10 cellular contexts compared by ENCODE assay signal in the genomic region with DNA sequence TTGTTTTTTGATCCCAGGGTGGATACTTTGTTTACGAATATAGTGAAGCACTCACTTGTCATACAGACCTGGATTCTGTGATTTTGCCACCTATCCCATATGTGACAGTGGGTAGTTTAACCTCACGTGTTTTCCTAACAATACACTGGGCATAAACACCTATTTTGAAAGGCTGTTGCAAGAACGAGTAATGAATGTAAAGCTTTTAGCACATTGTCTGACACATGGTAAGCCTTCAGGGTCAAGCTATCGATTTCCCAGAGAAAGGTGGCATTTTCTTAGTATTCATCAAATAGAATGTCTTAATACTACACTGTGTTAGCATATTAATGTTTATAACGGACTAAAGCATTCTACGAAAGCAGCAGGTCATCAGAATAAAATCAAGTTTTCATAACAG. TPM values are rescaled to one million over a fixed set of nuclear protein-coding genes. Genes with fewer than 3 reads are reported as not detected.
DNase-seq lines count a peak whose midpoint lies in the region; ATAC-seq and TF ChIP-seq lines count a peak whose summit lies in the region.
"Had no signal": no experiment of that assay in that cellular context is flagged by ENCODE, and none has a peak within 500 bp of the region (broad histone marks: within the 10 kb centered on the region; RNA-seq: fewer than 3 reads in every experiment).

No MANE protein-coding gene starts in this region.

- DNase-seq in NCI-H82 (lab: John Stamatoyannopoulos, UW) (peak; percentile 16), NCI-H82 treated with DMSO at 0.1 percent for 48 hours (lab: John Stamatoyannopoulos, UW; ENCODE audit: unreplicated experiment) (no peak), NB4 (ENCODE audit: low read depth) (no peak), neural crest cell (ENCODE audit: low read depth, low spot score) (no peak), MM.1S (no peak), foreskin melanocyte (no peak)
- DNase-seq: heart left ventricle, pancreas had no signal

- H2AFZ ChIP-seq in MM.1S (ENCODE audit: low read length): no peak overlapping the region

- H3F3A ChIP-seq in MM.1S (ENCODE audit: insufficient read depth, low read length): no peaks in the 10 kb centered on the region

- no peak overlapping the region for H3K4me2 ChIP-seq in MM.1S (ENCODE audit: low read depth, low read length)

- H3K27me3 ChIP-seq in ectodermal cell (ENCODE audit: control insufficient read depth, insufficient read depth, low read length, poor library complexity, severe bottlenecking) (no peaks in the 10 kb centered on the region), MM.1S (replicated peaks; ENCODE audit: insufficient read depth, low read length) (no peaks in the 10 kb centered on the region)
- H3K27me3 ChIP-seq: heart left ventricle, pancreas had no signal

- no peak overlapping the region for H3K9ac ChIP-seq in MM.1S (ENCODE audit: low read length)

- H3K4me1 Mint-ChIP-seq in neural crest cell: peaks cover 55% of the 10 kb centered on the region

- H4K20me1 ChIP-seq in MM.1S (ENCODE audit: insufficient read depth, low read length): no peaks in the 10 kb centered on the region; the same call in 1 of the 2 replicates

- H3K36me3 ChIP-seq in ectodermal cell (ENCODE audit: control insufficient read depth, insufficient read depth, low read length) (no peaks in the 10 kb centered on the region), MM.1S (replicated peaks; ENCODE audit: insufficient read depth, low read length) (peaks cover 3% of the 10 kb centered on the region; the same call in 1 of the 2 replicates)
- H3K36me3 ChIP-seq: pancreas had no signal

- TF ChIP-seq POLR2A in NB4 (IDR thresholded peaks at IDR 0.05; ENCODE audit: extremely low read depth, insufficient read length): no peak

- H3K4me3 Mint-ChIP-seq in neural crest cell: peak overlapping the region; percentile 99

- H3K27ac Mint-ChIP-seq in neural crest cell (ENCODE audit: unreplicated experiment): no peak overlapping the region

- H3K4me1 ChIP-seq in ectodermal cell (ENCODE audit: control insufficient read depth, insufficient read depth, low read length) (peaks cover 16% of the 10 kb centered on the region), MM.1S (ENCODE audit: low read length) (peaks cover 9% of the 10 kb centered on the region; the same call in 1 of the 2 replicates)

- ATAC-seq in HG03342 (IDR thresholded peaks at IDR 0.05; ENCODE audit: unreplicated experiment): no peak

- H3K9me3 Mint-ChIP-seq in neural crest cell: no peaks in the 10 kb centered on the region

- no peaks in the 10 kb centered on the region for H3K9me2 ChIP-seq in MM.1S (replicated peaks; ENCODE audit: insufficient read depth, low read length)

- TF ChIP-seq CTCF in NB4 (IDR thresholded peaks at IDR 0.05; ENCODE audit: low read depth, low read length): no peak
- TF ChIP-seq CTCF in neural crest cell (conservative IDR thresholded peaks at IDR 0.05): no peak
- TF ChIP-seq CTCF in MM.1S (IDR thresholded peaks at IDR 0.05; ENCODE audit: low read length): no peak

- H3K36me3 Mint-ChIP-seq in neural crest cell (ENCODE audit: low read depth): peaks cover 9% of the 10 kb centered on the region

- H3K27me3 Mint-ChIP-seq in neural crest cell (ENCODE audit: low read depth): no peaks in the 10 kb centered on the region

- 87 to 95% methylated on average over 5 to 6 of the region's 6 CpGs for WGBS in ectodermal cell, 2 experiments

- peaks cover 83% of the 10 kb centered on the region for H3K79me2 ChIP-seq in MM.1S (ENCODE audit: low read length)

- peak overlapping the region; percentile 95 for H3K4me3 ChIP-seq in NB4 (ENCODE audit: low read depth, low read length)
- H3K4me3 ChIP-seq in ectodermal cell (ENCODE audit: insufficient read depth, low read depth, low read length): peak overlapping the region; percentile 84
- no peak overlapping the region for H3K4me3 ChIP-seq in MM.1S (ENCODE audit: low read length)

- H3K27ac ChIP-seq in ectodermal cell (ENCODE audit: insufficient read depth, low read depth, low read length, poor library complexity, severe bottlenecking) (no peak overlapping the region), MM.1S (ENCODE audit: low read length) (no peak overlapping the region)
- H3K27ac ChIP-seq: pancreas had no signal

- H3K9me3 ChIP-seq in ectodermal cell (ENCODE audit: control insufficient read depth, low read length) (no peaks in the 10 kb centered on the region), MM.1S (replicated peaks; ENCODE audit: insufficient read depth, low read length) (no peaks in the 10 kb centered on the region)
- H3K9me3 ChIP-seq: heart left ventricle, pancreas had no signal

RNA-seq across cellular contexts. Expression of a gene that starts 1.9 kb away (rescaled TPM):
- 133 TPM for polyA plus RNA-seq in ectodermal cell (2013, experiment 1 of 4)
- polyA plus RNA-seq in ectodermal cell (2013, experiment 2 of 4): 142 TPM
- 124 TPM for polyA plus RNA-seq in ectodermal cell (2013, experiment 3 of 4)
- polyA plus RNA-seq in ectodermal cell (2013, experiment 4 of 4): 147 TPM
- total RNA-seq in neural crest cell: 139 and 156 TPM in 2 replicates

RNA-seq across cellular contexts. Expression of a gene that starts 2.0 kb away (rescaled TPM):
- polyA plus RNA-seq in ectodermal cell (2013, experiment 1 of 4): 51.6 TPM
- 60.1 TPM for polyA plus RNA-seq in ectodermal cell (2013, experiment 2 of 4)
- polyA plus RNA-seq in ectodermal cell (2013, experiment 3 of 4): 44.4 TPM
- polyA plus RNA-seq in ectodermal cell (2013, experiment 4 of 4): 43.7 TPM
- 78.5 and 80.1 TPM in 2 replicates for total RNA-seq in neural crest cell

RNA-seq across cellular contexts. Expression of a gene that starts 25.0 kb away (rescaled TPM):
- polyA plus RNA-seq in ectodermal cell (2013, experiment 1 of 4): 4.6 TPM
- 5.4 TPM for polyA plus RNA-seq in ectodermal cell (2013, experiment 2 of 4)
- 4.1 TPM for polyA plus RNA-seq in ectodermal cell (2013, experiment 3 of 4)
- 3.6 TPM for polyA plus RNA-seq in ectodermal cell (2013, experiment 4 of 4)
- 2.9 and 4.2 TPM in 2 replicates for total RNA-seq in neural crest cell

RNA-seq across cellular contexts. Expression of a gene that starts 56.5 kb away (rescaled TPM):
- 12.3 TPM for polyA plus RNA-seq in ectodermal cell (2013, experiment 1 of 4)
- 11.8 TPM for polyA plus RNA-seq in ectodermal cell (2013, experiment 2 of 4)
- 8.7 TPM for polyA plus RNA-seq in ectodermal cell (2013, experiment 3 of 4)
- 9.8 TPM for polyA plus RNA-seq in ectodermal cell (2013, experiment 4 of 4)
- total RNA-seq in neural crest cell: 28.9 and 31.5 TPM in 2 replicates
